In the genomic region with DNA sequence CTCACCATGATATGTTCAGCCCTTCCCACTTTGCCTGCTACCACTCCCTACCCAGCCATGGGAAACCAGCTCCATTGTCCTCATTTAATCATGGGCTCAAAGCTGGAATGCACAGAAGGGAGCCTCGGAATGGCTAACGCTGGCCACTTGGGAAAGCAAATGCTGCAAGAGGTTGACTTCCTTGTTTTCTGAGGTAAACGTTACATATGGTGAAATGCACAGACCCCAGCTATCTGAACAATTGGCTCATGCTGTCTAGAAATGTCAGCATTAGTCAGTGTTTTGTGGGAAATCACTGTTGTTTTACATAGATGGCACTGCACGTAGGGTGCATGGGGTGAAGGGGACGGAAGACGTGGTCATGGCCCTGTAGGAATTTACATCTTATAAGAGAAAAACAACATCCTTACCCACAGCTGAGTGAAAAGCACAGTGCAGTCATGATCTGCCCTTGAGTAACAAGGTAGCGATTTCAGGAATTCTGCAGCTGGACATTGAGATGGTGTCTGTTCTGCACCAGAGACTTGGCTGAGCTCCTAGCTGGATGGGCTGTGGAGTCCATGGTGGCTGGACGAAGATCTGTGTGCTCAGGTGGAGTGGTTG, we compare ENCODE assay signal across 15 cellular contexts. TPM values are rescaled to one million over a fixed set of nuclear protein-coding genes. Genes with fewer than 3 reads are reported as not detected.
DNase-seq lines count a peak whose midpoint lies in the region; ATAC-seq, FAIRE-seq and TF ChIP-seq lines count a peak whose summit lies in the region.
"Had no signal": no experiment of that assay in that cellular context is flagged by ENCODE, and none has a peak within 500 bp of the region (broad histone marks: within the 10 kb centered on the region; RNA-seq: fewer than 3 reads in every experiment).

No MANE protein-coding gene starts in this region.

- peaks cover 21% of the 10 kb centered on the region for H3K79me2 ChIP-seq in fibroblast of lung (ENCODE audit: control insufficient read depth, insufficient read depth, low read length)

- H3K9me3 ChIP-seq in fibroblast of lung (ENCODE audit: control insufficient read depth, insufficient read depth, low read depth, low read length): no peaks in the 10 kb centered on the region
- H3K9me3 ChIP-seq: ascending aorta, BE2C, esophagus muscularis mucosa, left lung had no signal

- H3K9me3 Mint-ChIP-seq in osteocyte (ENCODE audit: unreplicated experiment): no peaks in the 10 kb centered on the region

- peak overlapping the region; percentile 56 for H3K27ac Mint-ChIP-seq in osteocyte (ENCODE audit: unreplicated experiment)

- peaks cover 2% of the 10 kb centered on the region for H3K4me1 ChIP-seq in fibroblast of lung (ENCODE audit: control insufficient read depth, extremely low read depth, insufficient read depth, low read length)
- H3K4me1 ChIP-seq: ascending aorta, BE2C, esophagus muscularis mucosa had no signal

- no peak overlapping the region for H2AFZ ChIP-seq in fibroblast of lung (ENCODE audit: low read length)

- no peaks in the 10 kb centered on the region for H3K27me3 ChIP-seq in fibroblast of lung (ENCODE audit: control insufficient read depth, insufficient read depth, low read length)
- H3K27me3 ChIP-seq: ascending aorta, BE2C, esophagus muscularis mucosa, left lung had no signal

- peaks cover 6% of the 10 kb centered on the region for H3K36me3 Mint-ChIP-seq in osteocyte (ENCODE audit: unreplicated experiment)

- H3K27ac ChIP-seq in fibroblast of lung (ENCODE audit: insufficient read depth, low read length): no peak overlapping the region
- H3K27ac ChIP-seq: ascending aorta, esophagus muscularis mucosa, left lung had no signal

- H3K4me2 ChIP-seq in fibroblast of lung (ENCODE audit: extremely low read depth, insufficient read depth, low read length): no peak overlapping the region

- H3K4me3 ChIP-seq in fibroblast of lung (replicated peaks in 1 of 4; ENCODE audit: control extremely low read depth in 1 of 4, insufficient read depth in 1 of 4, low read depth in 3 of 4, low read length in 4 of 4): no peak overlapping the region
- H3K4me3 ChIP-seq: ascending aorta, esophagus muscularis mucosa, left lung had no signal

- H3K27me3 Mint-ChIP-seq in osteocyte (ENCODE audit: unreplicated experiment): no peaks in the 10 kb centered on the region

- no peaks in the 10 kb centered on the region for H3K36me3 ChIP-seq in fibroblast of lung (ENCODE audit: control insufficient read depth, insufficient read depth, low read length)
- H3K36me3 ChIP-seq: BE2C, left lung had no signal

- FAIRE-seq in D721Med (lab: Jason Lieb, UNC): no peak

- peaks cover 38% of the 10 kb centered on the region for H3K4me1 Mint-ChIP-seq in osteocyte (ENCODE audit: unreplicated experiment)

- H4K20me1 ChIP-seq in fibroblast of lung (ENCODE audit: control insufficient read depth, extremely low read depth, insufficient read depth, low read length): no peaks in the 10 kb centered on the region

- H3K4me3 Mint-ChIP-seq in osteocyte (ENCODE audit: unreplicated experiment): no peak overlapping the region

- DNase-seq in EL (peak; percentile 89), fibroblast of lung (ENCODE audit: low read depth in 2 of 2) (peak; percentile 63 to 95), osteocyte (ENCODE audit: extremely low spot score, unreplicated experiment) (no peak), DMS153 treated with DMSO at 0.1 percent for 48 hours (lab: John Stamatoyannopoulos, UW; ENCODE audit: unreplicated experiment) (no peak), D721Med (ENCODE audit: insufficient read length, low spot score) (no peak), NCI-H524 (lab: John Stamatoyannopoulos, UW) (no peak), iPS-NIHi7 (ENCODE audit: extremely low spot score) (no peak)
- DNase-seq: activated CD8-positive, alpha-beta memory T cell treated with anti-CD3 and anti-CD28 coated beads for 24 hours; BE2C; DMS153; left lung; NCI-H187 had no signal

- TF ChIP-seq CTCF in fibroblast of lung (conservative IDR thresholded peaks at IDR 0.05 in 1 of 2, IDR thresholded peaks at IDR 0.05 in 1 of 2; ENCODE audit: low read depth in 1 of 2, low read length in 2 of 2) (no peak), osteocyte (IDR thresholded peaks at IDR 0.05) (no peak), D721Med (IDR thresholded peaks at IDR 0.05; ENCODE audit: insufficient read depth, missing control alignments) (no peak)

- ATAC-seq in SK-N-SH treated with all-trans-retinoic acid at 6 μM for 48 hours: peak; percentile 35; the same call in 2 of the 3 replicates
- ATAC-seq: left lung had no signal

- no peak overlapping the region for H3K9ac ChIP-seq in fibroblast of lung (ENCODE audit: insufficient read depth, low read length)

TF ChIP-seq in SK-N-SH treated with all-trans-retinoic acid at 6 μM for 48 hours, 23 proteins besides CTCF, POLR2A, EP300 and RAD21 (continues in another document):
- no peak for TF ChIP-seq CSDC2 (CRISPR knock-in tag; IDR thresholded peaks at IDR 0.05)
- no peak for TF ChIP-seq OSR1 (CRISPR knock-in tag; IDR thresholded peaks at IDR 0.05)
- TF ChIP-seq PPARA (CRISPR knock-in tag; IDR thresholded peaks at IDR 0.05; ENCODE audit: borderline replicate concordance): no peak
- no peak for TF ChIP-seq CSRNP3 (CRISPR knock-in tag; IDR thresholded peaks at IDR 0.05)
- no peak for TF ChIP-seq ESRRG (CRISPR knock-in tag; IDR thresholded peaks at IDR 0.05)
- TF ChIP-seq POU6F1 (CRISPR knock-in tag; IDR thresholded peaks at IDR 0.05; ENCODE audit: borderline replicate concordance, low read depth): no peak
- no peak for TF ChIP-seq ZC3H10 (CRISPR knock-in tag; IDR thresholded peaks at IDR 0.05)
- no peak for TF ChIP-seq ZFP3 (CRISPR knock-in tag; IDR thresholded peaks at IDR 0.05)
- TF ChIP-seq, protein P1, sequence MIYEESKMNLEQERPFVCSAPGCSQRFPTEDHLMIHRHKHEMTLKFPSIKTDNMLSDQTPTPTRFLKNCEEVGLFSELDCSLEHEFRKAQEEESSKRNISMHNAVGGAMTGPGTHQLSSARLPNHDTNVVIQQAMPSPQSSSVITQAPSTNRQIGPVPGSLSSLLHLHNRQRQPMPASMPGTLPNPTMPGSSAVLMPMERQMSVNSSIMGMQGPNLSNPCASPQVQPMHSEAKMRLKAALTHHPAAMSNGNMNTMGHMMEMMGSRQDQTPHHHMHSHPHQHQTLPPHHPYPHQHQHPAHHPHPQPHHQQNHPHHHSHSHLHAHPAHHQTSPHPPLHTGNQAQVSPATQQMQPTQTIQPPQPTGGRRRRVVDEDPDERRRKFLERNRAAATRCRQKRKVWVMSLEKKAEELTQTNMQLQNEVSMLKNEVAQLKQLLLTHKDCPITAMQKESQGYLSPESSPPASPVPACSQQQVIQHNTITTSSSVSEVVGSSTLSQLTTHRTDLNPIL (CRISPR knock-in tag; IDR thresholded peaks at IDR 0.05; ENCODE audit: low read depth): no peak
- no peak for TF ChIP-seq TSHZ2 (CRISPR knock-in tag; IDR thresholded peaks at IDR 0.05)
- TF ChIP-seq TOX (CRISPR knock-in tag; IDR thresholded peaks at IDR 0.05; ENCODE audit: borderline replicate concordance): no peak

RNA-seq across cellular contexts. Expression of gene RPTOR, which starts 15.2 kb away (rescaled TPM):
- total RNA-seq in fibroblast of lung (15.2 and 22.8 TPM in 2 replicates), osteocyte (36.0 and 37.1 TPM in 2 replicates)
- 6.7 and 11.0 TPM in 2 replicates for polyA plus RNA-seq in fibroblast of lung
- 12.7 and 17.5 TPM in 2 replicates for polyA plus RNA-seq in fibroblast of lung (2012)
- polyA minus RNA-seq in fibroblast of lung (ENCODE audit: low replicate concordance): 40.5 and 125 TPM in 2 replicates

Comparison
In these comparisons a context has a peak if more than half of its experiments do, and no peak if none do; other contexts are left out.
1. DNase-seq: peak in EL (single experiment) and fibroblast of lung (2 of 2); none in osteocyte (single experiment), DMS153 treated with DMSO at 0.1 percent for 48 hours (single experiment), D721Med (single experiment), NCI-H524 (0 of 2) and iPS-NIHi7 (single experiment).